Comparison of ENCODE assay signal across 8 cellular contexts in the genomic region with DNA sequence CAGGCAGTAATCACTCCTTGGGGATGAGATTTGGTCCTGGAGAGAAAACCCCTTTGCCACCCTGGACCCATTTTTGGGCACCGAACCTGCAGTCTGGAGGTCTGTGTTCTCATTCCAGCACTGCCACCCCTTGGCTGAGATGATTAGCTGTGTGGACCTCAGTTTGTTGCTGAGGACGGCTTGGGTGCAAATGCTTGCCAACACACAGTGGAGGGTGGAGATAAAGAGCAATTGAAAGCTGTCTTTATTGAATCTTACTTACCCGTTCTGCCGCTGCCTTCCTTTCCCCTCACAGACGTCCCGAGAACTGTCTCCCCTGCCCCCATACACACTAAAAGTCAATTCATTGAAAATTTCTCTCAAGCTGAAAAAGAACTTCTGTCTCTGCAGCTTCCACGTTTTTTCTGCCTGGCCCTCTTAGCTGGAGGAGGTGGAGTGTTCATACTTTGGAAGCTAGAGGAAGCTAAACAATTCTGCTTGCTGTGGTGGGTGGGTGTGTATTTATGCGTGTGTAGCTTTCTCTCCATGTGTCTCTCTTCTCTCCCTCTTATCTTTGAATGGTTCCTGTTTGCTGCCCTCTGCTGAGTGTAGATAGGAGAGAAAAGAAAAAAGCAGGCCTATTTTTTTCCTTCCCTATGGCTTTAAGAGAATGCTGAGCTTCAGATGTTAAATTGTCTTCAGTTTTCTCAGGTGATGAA. TPM values are rescaled to one million over a fixed set of nuclear protein-coding genes. Genes with fewer than 3 reads are reported as not detected.
DNase-seq lines count a peak whose midpoint lies in the region; ATAC-seq, FAIRE-seq and TF ChIP-seq lines count a peak whose summit lies in the region.

No MANE protein-coding gene starts in this region.

- H3K4me2 ChIP-seq in SK-N-SH (peak overlapping the region; percentile 18; the same call in 1 of the 2 replicates), K562 (ENCODE audit: insufficient read depth, low read length) (peak overlapping the region; percentile 86)

- CTCF ChIA-PET in SK-N-SH (lab: Yijun Ruan, JAX) = interaction anchor here (0.6 to 3.7 kb wide), 27 partner anchors 9 to 1940 kb away, joined by 3 to 30 read pairs (median 4); no protein-coding TSS in a partner anchor
- CTCF ChIA-PET in K562 (lab: Yijun Ruan, JAX; ENCODE audit: low intra/inter-chr PET ratio) = interaction anchor here (0.5 to 1.4 kb wide), 4 partner anchors 125 to 223 kb away, joined by 3 to 4 read pairs (median 4); no protein-coding TSS in a partner anchor

- H3K9me3 ChIP-seq in SK-N-SH (no peaks in the 10 kb centered on the region), K562 (replicated peaks; ENCODE audit: control insufficient read depth, insufficient read depth, low read depth, low read length) (no peaks in the 10 kb centered on the region), lower lobe of right lung (no peaks in the 10 kb centered on the region)

- BruUV-seq in K562 (replicated peaks; lab: Mats Ljungman, UMichigan) = no TSS peak

- TF ChIP-seq EP300 in SK-N-SH (IDR thresholded peaks at IDR 0.05; ENCODE audit: borderline replicate concordance in 1 of 2, low read depth in 1 of 2, low read length in 1 of 2) = no peak
- peak; percentile 87 for TF ChIP-seq EP300 in K562 (IDR thresholded peaks at IDR 0.05; ENCODE audit: low read length)

- H3K4me1 ChIP-seq in SK-N-SH (ENCODE audit: control insufficient read depth in 1 of 2, insufficient read depth in 2 of 2, low read depth in 1 of 2, low read length in 1 of 2) = peaks cover 24 to 45% of the 10 kb centered on the region in 2 experiments
- peaks cover 34 to 74% of the 10 kb centered on the region in 2 experiments for H3K4me1 ChIP-seq in K562 (replicated peaks in 1 of 2; ENCODE audit: control insufficient read depth in 2 of 2, insufficient read depth in 2 of 2, low read length in 2 of 2)
- peaks cover 59% of the 10 kb centered on the region for H3K4me1 ChIP-seq in lower lobe of right lung

- H3K27me3 ChIP-seq in SK-N-SH (ENCODE audit: insufficient read depth) = no peaks in the 10 kb centered on the region
- H3K27me3 ChIP-seq in K562 (ENCODE audit: control insufficient read depth in 2 of 2, insufficient read depth in 2 of 2, low read length in 2 of 2) = no peaks in the 10 kb centered on the region
- H3K27me3 ChIP-seq in lower lobe of right lung (ENCODE audit: low read depth) = no peaks in the 10 kb centered on the region

- peaks cover 31% of the 10 kb centered on the region for H4K20me1 ChIP-seq in SK-N-SH (ENCODE audit: insufficient read depth)
- no peaks in the 10 kb centered on the region for H4K20me1 ChIP-seq in K562 (replicated peaks; ENCODE audit: control insufficient read depth, insufficient read depth, low read length)

- no peak overlapping the region for H3K9ac ChIP-seq in SK-N-SH
- H3K9ac ChIP-seq in K562 (ENCODE audit: insufficient read depth in 1 of 2, low read depth in 2 of 2, low read length in 2 of 2) = peak overlapping the region; percentile 68 to 78; a peak in 3 of 4 replicates

- H3K9me2 ChIP-seq in SK-N-SH = no peaks in the 10 kb centered on the region

- H3K36me3 ChIP-seq in SK-N-SH (replicated peaks in 1 of 2; ENCODE audit: control insufficient read depth in 1 of 2, insufficient read depth in 2 of 2, low read length in 1 of 2) (peaks cover 19 to 27% of the 10 kb centered on the region in 2 experiments), K562 (ENCODE audit: control insufficient read depth, insufficient read depth, low read length) (peaks cover 26% of the 10 kb centered on the region; the same call in 2 of the 3 replicates), lower lobe of right lung (peaks cover 5% of the 10 kb centered on the region)

- H3K9me1 ChIP-seq in K562 (ENCODE audit: control insufficient read depth, insufficient read depth, low read length) = no peaks in the 10 kb centered on the region

- WGBS in SK-N-SH (ENCODE audit: low lambda C conversion rate) = 75% methylated on average over 8 of the region's 8 CpGs
- 0% methylated on average over 8 of the region's 8 CpGs for WGBS in K562 (ENCODE audit: insufficient coverage, low coverage, missing lambda C conversion rate)

- peak; percentile 50 for TF ChIP-seq POLR2A in K562 (conservative IDR thresholded peaks at IDR 0.05)
- no peak for TF ChIP-seq POLR2A in GM12891 (IDR thresholded peaks at IDR 0.05; ENCODE audit: low read depth, low read length)

- POLR2A ChIA-PET in SK-N-SH (lab: Yijun Ruan, JAX) (interaction anchor here (1.1 kb wide), 1 partner anchor 125 kb away, joined by 4 read pairs; no protein-coding TSS in a partner anchor), K562 (lab: Yijun Ruan, JAX) (interaction anchor here (0.5 to 2.1 kb wide), 9 partner anchors 8 to 225 kb away, joined by 3 to 14 read pairs (median 3); no protein-coding TSS in a partner anchor)

- no peak overlapping the region for H3K4me3 ChIP-seq in SK-N-SH (ENCODE audit: low read depth in 2 of 2, low read length in 1 of 2)
- H3K4me3 ChIP-seq in K562 = peak overlapping the region; percentile 32
- no peak overlapping the region for H3K4me3 ChIP-seq in lower lobe of right lung

- peaks cover 24% of the 10 kb centered on the region for H3F3A ChIP-seq in SK-N-SH (replicated peaks; ENCODE audit: insufficient read depth)

- TF ChIP-seq CTCF in SK-N-SH (IDR thresholded peaks at IDR 0.05) (peak; percentile 51), K562 (IDR thresholded peaks at IDR 0.05 in 2 of 3, conservative IDR thresholded peaks at IDR 0.05 in 1 of 3; ENCODE audit: insufficient read depth in 2 of 3, low read depth in 1 of 3, low read length in 3 of 3) (peak in 2 of 3 experiments; percentile 46 to 65; a peak in 4 of 6 replicates), lower lobe of right lung (IDR thresholded peaks at IDR 0.05) (no peak)

- intact Hi-C loops in K562 (cut with micrococcal nuclease) = loop anchor here (2.0 to 5.0 kb wide), 2 partner anchors 208 to 250 kb away; partner anchors contain the start of gene SAP30L
- intact Hi-C loops in lower lobe of right lung (cut with DNase I) = no loop called here

- FAIRE-seq in K562 (lab: Jason Lieb, UNC) (peak; percentile 96), GM12891 (lab: Jason Lieb, UNC) (no peak)

- in situ Hi-C loops in K562 (cut with MboI) = no loop called here

- peak; percentile 59 for DNase-seq in SK-N-SH
- DNase-seq in NAMALWA (ENCODE audit: low spot score) = peak; percentile 37
- peak; percentile 70 to 87 (median 78) for DNase-seq in K562 (ENCODE audit: extremely low read depth in 1 of 4, low spot score in 3 of 4)
- DNase-seq in lower lobe of right lung = no peak
- no peak for DNase-seq in stimulated activated CD4-positive, alpha-beta T cell treated with anti-CD3 and anti-CD28 coated beads, Interleukin-2, amount 100 ng/mL, for 48 hours
- no peak for DNase-seq in GM12891 (ENCODE audit: insufficient read length, low spot score)

- no peak overlapping the region for H2AFZ ChIP-seq in SK-N-SH (ENCODE audit: low read depth)
- peak overlapping the region; percentile 83 for H2AFZ ChIP-seq in K562 (ENCODE audit: low read depth, low read length)

- H3K27ac ChIP-seq in SK-N-SH (ENCODE audit: low read depth in 2 of 2, low read length in 1 of 2) = peak overlapping the region in 1 of 2 experiments; percentile 1; a peak in 1 of 4 replicates
- peak overlapping the region; percentile 77 for H3K27ac ChIP-seq in K562 (ENCODE audit: extremely low read depth, low read depth, low read length)
- peak overlapping the region; percentile 68 for H3K27ac ChIP-seq in lower lobe of right lung

- peak; percentile 57 for TF ChIP-seq RAD21 in SK-N-SH (IDR thresholded peaks at IDR 0.05; ENCODE audit: low read length)
- TF ChIP-seq RAD21 in K562 (CRISPR knock-in tag; conservative IDR thresholded peaks at IDR 0.05 in 1 of 2, IDR thresholded peaks at IDR 0.05 in 1 of 2) = peak; percentile 53

- ATAC-seq in SK-N-SH treated with all-trans-retinoic acid at 6 μM for 48 hours = no peak
- ATAC-seq in K562 = peak; percentile 82
- peak; percentile 42 to 63 for ATAC-seq in lower lobe of right lung
- ATAC-seq in HG03135 (IDR thresholded peaks at IDR 0.05; ENCODE audit: unreplicated experiment) = no peak

- H3K79me2 ChIP-seq in SK-N-SH (ENCODE audit: insufficient read depth) (peaks cover 98% of the 10 kb centered on the region), K562 (ENCODE audit: control insufficient read depth, insufficient read depth, low read length) (peaks cover 68% of the 10 kb centered on the region)

TF ChIP-seq in SK-N-SH, 30 proteins besides CTCF, POLR2A, EP300 and RAD21 (continues in another document):
- peak; percentile 35; the same call in 1 of the 2 replicates for TF ChIP-seq GATA2 (CRISPR knock-in tag; IDR thresholded peaks at IDR 0.05)

TF ChIP-seq in SK-N-SH treated with all-trans-retinoic acid at 6 μM for 48 hours, 23 proteins besides CTCF, POLR2A, EP300 and RAD21 (continues in another document):
- no peak for TF ChIP-seq ZNF70 (CRISPR knock-in tag; IDR thresholded peaks at IDR 0.05)
- TF ChIP-seq ARNTL (CRISPR knock-in tag; IDR thresholded peaks at IDR 0.05; ENCODE audit: borderline replicate concordance, low read depth) = no peak

TF ChIP-seq in GM12891, 5 proteins besides CTCF, POLR2A, EP300 and RAD21 (continues in another document):
- TF ChIP-seq POLR2AphosphoS5 (IDR thresholded peaks at IDR 0.05; ENCODE audit: low read depth, low read length) (no peak), SPI1 (IDR thresholded peaks at IDR 0.05; ENCODE audit: low read depth, low read length) (no peak), PAX5 (IDR thresholded peaks at IDR 0.05; ENCODE audit: insufficient read depth, low read length, severe bottlenecking) (no peak)

RNA-seq across cellular contexts. Expression of gene GALNT10, which starts 6.6 kb away (rescaled TPM):
- polyA plus RNA-seq in SK-N-SH (2012; rRNA removed) = 56.3 and 78.9 TPM in 2 replicates
- polyA plus RNA-seq in SK-N-SH (2012; cell fraction: cytosol; rRNA removed) = 45.8 and 54.1 TPM in 2 replicates
- polyA plus RNA-seq in SK-N-SH (2012; cell fraction: nucleus; rRNA removed) = 43.7 and 69.2 TPM in 2 replicates
- 88.6 and 134 TPM in 2 replicates for total RNA-seq in K562 (2011; cell fraction: chromatin; rRNA removed; ENCODE audit: low replicate concordance)
- total RNA-seq in K562 (2011; cell fraction: nucleolus; rRNA removed) = 30.5 and 37.0 TPM in 2 replicates
- 49.3 and 71.1 TPM in 2 replicates for total RNA-seq in K562 (2011; cell fraction: nucleoplasm; rRNA removed)
- total RNA-seq in K562 (2014; rRNA removed) = 12.9 and 15.3 TPM in 2 replicates
- total RNA-seq in K562 (2014; rRNA removed; fragmentation: Illumina TruSeq; extraction: Trizol) = 14.0 and 14.4 TPM in 2 replicates
- total RNA-seq in K562 (2015; rRNA removed; fragmentation: Illumina TruSeq; extraction: Trizol) = 13.3 and 13.5 TPM in 2 replicates
- total RNA-seq in K562 (2021) = 23.8 and 24.6 TPM in 2 replicates
- 22.8 and 37.1 TPM in 2 replicates for polyA plus RNA-seq in K562 (2011; rRNA removed)
- polyA plus RNA-seq in K562 (2011; cell fraction: cytosol; rRNA removed) = 9.9 and 17.6 TPM in 2 replicates
- 18.9 and 35.9 TPM in 2 replicates for polyA plus RNA-seq in K562 (2011; cell fraction: nucleus; rRNA removed)
- polyA plus RNA-seq in K562 (2012) = 15.4 and 20.0 TPM in 2 replicates
- polyA plus RNA-seq in K562 (2014; fragmentation: Illumina TruSeq; extraction: Trizol) = 25.2 and 32.9 TPM in 2 replicates
- polyA plus RNA-seq in K562 (2014; fragmentation: Nextera tagmentation; extraction: Ambion mirVana) = 1 to 10 TPM; 4.6 to 5.2 TPM
- 10.2 and 12.1 TPM in 2 replicates for polyA plus RNA-seq in K562 (2014; rRNA removed)
- polyA minus RNA-seq in K562 (2011; rRNA and poly(A)+ RNA removed) = 38.8 and 57.4 TPM in 2 replicates
- polyA minus RNA-seq in K562 (2011; cell fraction: cytosol; rRNA and poly(A)+ RNA removed) = 16.7 and 17.4 TPM in 2 replicates
- polyA minus RNA-seq in K562 (2011; cell fraction: nucleus; rRNA and poly(A)+ RNA removed) = 14.3 and 21.5 TPM in 2 replicates
- total RNA-seq in lower lobe of right lung = 57.6 TPM
- 10.5 TPM for polyA plus RNA-seq in GM12891 (2012; ENCODE audit: low read depth, missing spikeins)

Comparison
In these comparisons a context has a peak if more than half of its experiments do, and no peak if none do; other contexts are left out.
1. DNase-seq: peak in SK-N-SH (single experiment), NAMALWA (single experiment) and K562 (4 of 4); none in lower lobe of right lung (single experiment), stimulated activated CD4-positive, alpha-beta T cell treated with anti-CD3 and anti-CD28 coated beads, Interleukin-2, amount 100 ng/mL, for 48 hours (0 of 2) and GM12891 (single experiment).
2. ATAC-seq: peak in K562 (single experiment) and lower lobe of right lung (2 of 2); none in SK-N-SH treated with all-trans-retinoic acid at 6 μM for 48 hours (single experiment) and HG03135 (single experiment).
3. Of the 27 proteins assayed by ChIP-seq in both K562 and SK-N-SH: peak only in K562: ELF1, EP300, GABPA, JUND, NFIC, POLR2AphosphoS5 and 1 more; only in SK-N-SH: none; in both: CTCF, GATA2, MXI1, RAD21 and SMC3; in neither: 10; mixed calls (peak in some experiments, not most) for 5.